1 cellular context compared by ENCODE assay signal in genomic region chr3:15347104-15347736, GRCh38.
TF ChIP-seq lines count a peak whose summit lies in the region.

No MANE protein-coding gene starts in this region.

TF ChIP-seq in HCT116, 20 proteins besides CTCF, POLR2A, EP300 and RAD21 (continued from another document):
- no peak for TF ChIP-seq POLR2AphosphoS5 (IDR thresholded peaks at IDR 0.05; ENCODE audit: low read depth, low read length)
- no peak for TF ChIP-seq ATF3 (IDR thresholded peaks at IDR 0.05)
- no peak for TF ChIP-seq EZH2 (IDR thresholded peaks at IDR 0.05)
